In genomic region chr7:7617550-7617949, GRCh38 we compare ENCODE assay signal across 23 cellular contexts.
"Had no signal": no experiment of that assay in that cellular context is flagged by ENCODE, and none has a peak within 500 bp of the region (broad histone marks: within the 10 kb centered on the region; RNA-seq: fewer than 3 reads in every experiment).

No MANE protein-coding gene starts in this region.

- H3K27ac Mint-ChIP-seq: T-cell had no signal

- H3K36me3 Mint-ChIP-seq: T-cell had no signal

- ATAC-seq: Panc1, PC-3, T-cell had no signal

- H3K27ac ChIP-seq: HL-60, KMS-11, RWPE1 had no signal

- H3K4me2 ChIP-seq: KMS-11, SK-N-SH had no signal

- H3K4me3 Mint-ChIP-seq: T-cell had no signal

- H3K9me3 Mint-ChIP-seq: T-cell had no signal

- DNase-seq: Kasumi-1, MM.1S, MV-4-11, NCI-H1048, NCI-H1105, NCI-H1417, NCI-H1436 treated with DMSO at 0.1 percent for 48 hours, NCI-H1694, NCI-H187 treated with DMSO at 0.1 percent for 48 hours, NCI-H2029 treated with DMSO at 0.1 percent for 48 hours, NCI-H2227 treated with DMSO at 0.1 percent for 48 hours, NCI-H524, NCI-H69, NCI-H774, PC-3, SHP77, SK-N-SH, SW 1271, T-cell had no signal

- H3K9ac ChIP-seq: KMS-11, SK-N-SH had no signal

- H3K9me3 ChIP-seq: SK-N-SH had no signal
